ENCODE assay signal across 9 cellular contexts in genomic region chr10:121070257-121070656, GRCh38.
DNase-seq lines count a peak whose midpoint lies in the region; ATAC-seq, FAIRE-seq and TF ChIP-seq lines count a peak whose summit lies in the region.
"Had no signal": no experiment of that assay in that cellular context is flagged by ENCODE, and none has a peak within 500 bp of the region (broad histone marks: within the 10 kb centered on the region; RNA-seq: fewer than 3 reads in every experiment).

No MANE protein-coding gene starts in this region.

- no peak overlapping the region for H3K27ac Mint-ChIP-seq in neural progenitor cell
- H3K27ac Mint-ChIP-seq: naive B cell had no signal

- H3K4me1 ChIP-seq in colonic mucosa (peaks cover 8% of the 10 kb centered on the region), neural progenitor cell (peaks cover 17% of the 10 kb centered on the region)

- no peak overlapping the region for H2AFZ ChIP-seq in neural progenitor cell (replicated peaks)

- ATAC-seq in GM21367 (IDR thresholded peaks at IDR 0.05; ENCODE audit: unreplicated experiment) = no peak

- no peaks in the 10 kb centered on the region for H4K20me1 ChIP-seq in neural progenitor cell (ENCODE audit: low read depth)

- TF ChIP-seq CTCF in GM13976 (IDR thresholded peaks at IDR 0.05; ENCODE audit: borderline replicate concordance, control extremely low read depth, extremely low read depth, insufficient read depth, missing control alignments) (peak; percentile 17), colonic mucosa (IDR thresholded peaks at IDR 0.05) (peak; percentile 60), neural progenitor cell (IDR thresholded peaks at IDR 0.05) (peak; percentile 53)

- peaks cover 2% of the 10 kb centered on the region for H3K36me3 Mint-ChIP-seq in neural progenitor cell
- H3K36me3 Mint-ChIP-seq: naive B cell had no signal

- peaks cover 3% of the 10 kb centered on the region for H3K9me3 Mint-ChIP-seq in neural progenitor cell

- H3K79me2 ChIP-seq in neural progenitor cell (ENCODE audit: low read depth) = no peaks in the 10 kb centered on the region

- FAIRE-seq in HTR-8/SVneo (lab: Jason Lieb, UNC) = no peak

- peaks cover 23% of the 10 kb centered on the region for H3K4me1 Mint-ChIP-seq in neural progenitor cell
- H3K4me1 Mint-ChIP-seq: naive B cell had no signal

- H3K9me3 ChIP-seq in colonic mucosa (no peaks in the 10 kb centered on the region), neural progenitor cell (ENCODE audit: low read depth) (no peaks in the 10 kb centered on the region)

- peaks cover 5% of the 10 kb centered on the region for H3K27me3 Mint-ChIP-seq in neural progenitor cell (ENCODE audit: insufficient read depth, low read depth)

- no peak overlapping the region for H3K4me3 Mint-ChIP-seq in neural progenitor cell
- H3K4me3 Mint-ChIP-seq: naive B cell had no signal

- intact Hi-C loops in colonic mucosa (cut with DNase I) = loop anchor here (10.0 kb wide), 1 partner anchor 535 kb away; no protein-coding TSS in a partner anchor

- in situ Hi-C loops in GM13976 (cut with MboI; ENCODE audit: low sequenced_read_pairs, unreplicated experiment) = no loop called here

- no peaks in the 10 kb centered on the region for H3K36me3 ChIP-seq in colonic mucosa
- no peaks in the 10 kb centered on the region for H3K36me3 ChIP-seq in neural progenitor cell

- H3K4me3 ChIP-seq in colonic mucosa = no peak overlapping the region
- no peak overlapping the region for H3K4me3 ChIP-seq in neural progenitor cell

- no peak for DNase-seq in GM13976 (ENCODE audit: low spot score)
- peak; percentile 36 for DNase-seq in NCI-H748 (lab: John Stamatoyannopoulos, UW; ENCODE audit: unreplicated experiment)
- DNase-seq in colonic mucosa = peak; percentile 60
- peak; percentile 27 for DNase-seq in neural progenitor cell (ENCODE audit: low spot score)
- no peak for DNase-seq in NCI-H2196 treated with DMSO at 0.1 percent for 48 hours (lab: John Stamatoyannopoulos, UW; ENCODE audit: unreplicated experiment)
- DNase-seq in HTR-8/SVneo (ENCODE audit: insufficient read length, low spot score) = no peak
- DNase-seq in NCI-H2227 treated with DMSO at 0.1 percent for 48 hours (lab: John Stamatoyannopoulos, UW) = no peak
- DNase-seq: naive B cell had no signal

- H3F3A ChIP-seq in neural progenitor cell (ENCODE audit: low read depth) = no peaks in the 10 kb centered on the region

- H3K9ac ChIP-seq in colonic mucosa (ENCODE audit: low read depth in 2 of 2, low read length in 2 of 2) (peak overlapping the region in 1 of 2 donors; percentile 38), neural progenitor cell (no peak overlapping the region)

- peak overlapping the region; percentile 31 for H3K27ac ChIP-seq in colonic mucosa
- H3K27ac ChIP-seq in neural progenitor cell = no peak overlapping the region

- H3K27me3 ChIP-seq in colonic mucosa (no peaks in the 10 kb centered on the region), neural progenitor cell (no peaks in the 10 kb centered on the region)

- no peak overlapping the region for H3K4me2 ChIP-seq in neural progenitor cell

Comparison
In these comparisons a context has a peak if more than half of its experiments do, and no peak if none do; other contexts are left out.
1. DNase-seq: peak in NCI-H748 (single experiment), colonic mucosa (single experiment) and neural progenitor cell (single experiment); none in GM13976 (single experiment), NCI-H2196 treated with DMSO at 0.1 percent for 48 hours (single experiment), HTR-8/SVneo (single experiment) and NCI-H2227 treated with DMSO at 0.1 percent for 48 hours (single experiment).
2. Peak in every context shown above with its lines, with median percentiles within 50 percentile points of each other: CTCF ChIP-seq.